20 cellular contexts compared by ENCODE assay signal in genomic region chr2:192828175-192828574, GRCh38.
"Had no signal": no experiment of that assay in that cellular context is flagged by ENCODE, and none has a peak within 500 bp of the region (broad histone marks: within the 10 kb centered on the region; RNA-seq: fewer than 3 reads in every experiment).

No MANE protein-coding gene starts in this region.

- H3K4me1 ChIP-seq: colonic mucosa, foreskin keratinocyte, parathyroid adenoma, sigmoid colon, testis, tibial nerve, uterus had no signal

- FAIRE-seq: endothelial cell of umbilical vein had no signal

- H3K27ac Mint-ChIP-seq: endodermal cell; naive B cell; nephron; stimulated activated naive CD8-positive, alpha-beta T cell treated with anti-CD3 and anti-CD28 coated beads, Interleukin-15, Interleukin-2, amounts not matched to agents 100 ng/mL and 50 ng/mL, for 24 hours had no signal

- H3K4me1 Mint-ChIP-seq: endodermal cell, naive B cell, nephron had no signal

- H3K4me2 ChIP-seq: hepatocyte had no signal

- H3K4me3 Mint-ChIP-seq: endodermal cell; naive B cell; nephron; stimulated activated naive CD8-positive, alpha-beta T cell treated with anti-CD3 and anti-CD28 coated beads, Interleukin-15, Interleukin-2, amounts not matched to agents 100 ng/mL and 50 ng/mL, for 24 hours had no signal

- H3K36me3 Mint-ChIP-seq: naive B cell had no signal

- DNase-seq: cerebellar nuclear complex; colonic mucosa; effector CD4-positive, alpha-beta T cell; erythroblast; foreskin keratinocyte; kidney glomerular epithelial cell; mesendoderm; naive B cell; sigmoid colon; stimulated activated CD4-positive, alpha-beta T cell treated with anti-CD3 and anti-CD28 coated beads, Interleukin-2, amount 100 ng/mL, for 48 hours; testis; uterus had no signal

- H3K4me3 ChIP-seq: colonic mucosa, hepatocyte, sigmoid colon, skin epidermis, testis, tibial nerve, uterus had no signal

- H3K9me3 ChIP-seq: colonic mucosa, sigmoid colon, testis, uterus had no signal

- H3K36me3 ChIP-seq: colonic mucosa, sigmoid colon, tibial nerve, uterus had no signal

- H3K9ac ChIP-seq: parathyroid adenoma had no signal

- H3K27me3 Mint-ChIP-seq: naive B cell; stimulated activated naive CD8-positive, alpha-beta T cell treated with anti-CD3 and anti-CD28 coated beads, Interleukin-15, Interleukin-2, amounts not matched to agents 100 ng/mL and 50 ng/mL, for 24 hours had no signal

- H3K27ac ChIP-seq: colonic mucosa, foreskin keratinocyte, hepatocyte, parathyroid adenoma, sigmoid colon, skin epidermis, testis, tibial nerve, uterus had no signal

- H3K27me3 ChIP-seq: colonic mucosa, foreskin keratinocyte, hepatocyte, sigmoid colon, testis, tibial nerve, uterus had no signal

- H2AFZ ChIP-seq: hepatocyte, parathyroid adenoma had no signal

- H3K9me3 Mint-ChIP-seq: endodermal cell, nephron had no signal

- ATAC-seq: foreskin keratinocyte had no signal

- H3K79me2 ChIP-seq: hepatocyte, parathyroid adenoma had no signal
